Comparison of ENCODE assay signal across 8 cellular contexts in genomic region chr18:80109676-80110078, GRCh38. TPM values are rescaled to one million over a fixed set of nuclear protein-coding genes. Genes with fewer than 3 reads are reported as not detected.
DNase-seq lines count a peak whose midpoint lies in the region; ATAC-seq and TF ChIP-seq lines count a peak whose summit lies in the region.

No MANE protein-coding gene starts in this region.

- H3K4me2 ChIP-seq in IMR-90 (ENCODE audit: low read depth, low read length): peak overlapping the region; percentile 80

- H3K79me1 ChIP-seq in IMR-90 (ENCODE audit: low read depth in 1 of 2, low read length in 2 of 2): peaks cover 24 to 38% of the 10 kb centered on the region in 2 experiments

- peak overlapping the region; percentile 77; the same call in 1 of the 2 replicates for H3K23ac ChIP-seq in IMR-90 (ENCODE audit: low read depth, low read length)

- H3K27me3 ChIP-seq in IMR-90 (ENCODE audit: control insufficient read depth, insufficient read depth, low read length) (no peaks in the 10 kb centered on the region), WERI-Rb-1 (ENCODE audit: insufficient read depth, low read depth, severe bottlenecking) (no peaks in the 10 kb centered on the region), muscle layer of duodenum (ENCODE audit: low read depth, low read length) (no peaks in the 10 kb centered on the region), uterus (no peaks in the 10 kb centered on the region)

- DNase-seq in NCI-H2107 (lab: John Stamatoyannopoulos, UW) (peak; percentile 2), NCI-H2107 treated with DMSO at 0.1 percent for 48 hours (lab: John Stamatoyannopoulos, UW; ENCODE audit: unreplicated experiment) (no peak), IMR-90 (peak; percentile 31), WERI-Rb-1 (peak; percentile 60), erythroblast (lab: John Stamatoyannopoulos, UW) (peak; percentile 57 to 74), uterus (peak; percentile 32 to 33)

- 0 out of 2 replicates have a peak overlapping the region, but pooled peaks have one; percentile 69 for H3K18ac ChIP-seq in IMR-90 (ENCODE audit: low read depth, low read length)

- peaks cover 8% of the 10 kb centered on the region for H3K9me1 ChIP-seq in IMR-90 (ENCODE audit: insufficient read depth, low read length)

- CTCF ChIA-PET in IMR-90 (lab: Yijun Ruan, JAX): no interaction called here

- peak overlapping the region; percentile 35; the same call in 1 of the 2 replicates for H3K56ac ChIP-seq in IMR-90 (ENCODE audit: extremely low read depth, insufficient read depth, low read length)

- no TSS peak for BruUV-seq in IMR-90 (replicated peaks; lab: Mats Ljungman, UMichigan)

- no peak overlapping the region for H2BK5ac ChIP-seq in IMR-90 (ENCODE audit: low read depth, low read length, poor library complexity, severe bottlenecking)

- H3K4me3 ChIP-seq in IMR-90 (ENCODE audit: insufficient read depth, low read depth, low read length) (peak overlapping the region; percentile 100), WERI-Rb-1 (ENCODE audit: low read depth, low read length) (peak overlapping the region; percentile 79), muscle layer of duodenum (ENCODE audit: low read depth in 1 of 2, low read length in 2 of 2) (peak overlapping the region; percentile 62 to 73), uterus (peak overlapping the region; percentile 50 to 67)

- no peak overlapping the region; the same call in 1 of the 2 replicates for H4K91ac ChIP-seq in IMR-90 (ENCODE audit: insufficient read depth, low read depth, low read length)

- TF ChIP-seq RAD21 in IMR-90 (IDR thresholded peaks at IDR 0.05; ENCODE audit: low read length): no peak

- H3K4ac ChIP-seq in IMR-90 (ENCODE audit: low read depth, low read length): peak overlapping the region; percentile 54; the same call in 1 of the 2 replicates

- no peak for TF ChIP-seq CTCF in IMR-90 (conservative IDR thresholded peaks at IDR 0.05; ENCODE audit: low read depth, low read length)
- TF ChIP-seq CTCF in WERI-Rb-1 (IDR thresholded peaks at IDR 0.05; ENCODE audit: low read depth, low read length): no peak
- no peak for TF ChIP-seq CTCF in uterus (IDR thresholded peaks at IDR 0.05)

- dilution Hi-C loops in IMR-90 (cut with HindIII; ENCODE audit: low sequenced_read_pairs, unreplicated experiment): no loop called here

- peaks cover 4% of the 10 kb centered on the region; the same call in 1 of the 2 replicates for H3K4me1 ChIP-seq in IMR-90 (ENCODE audit: control insufficient read depth, insufficient read depth, low read length)
- H3K4me1 ChIP-seq in muscle layer of duodenum (ENCODE audit: control insufficient read depth in 1 of 2, insufficient read depth in 2 of 2, low read length in 2 of 2): peaks cover 6 to 8% of the 10 kb centered on the region in 2 donors
- H3K4me1 ChIP-seq in uterus: peaks cover 0 to 4% of the 10 kb centered on the region in 2 donors

- no peak overlapping the region for H2BK120ac ChIP-seq in IMR-90 (ENCODE audit: low read depth, low read length)

- H2AK9ac ChIP-seq in IMR-90 (replicated peaks; ENCODE audit: low read depth, low read length, poor library complexity): peak overlapping the region; percentile 38

- peak overlapping the region; percentile 54; the same call in 1 of the 2 replicates for H3K27ac ChIP-seq in IMR-90 (ENCODE audit: insufficient read depth, low read length)
- peak overlapping the region; percentile 41 for H3K27ac ChIP-seq in WERI-Rb-1
- H3K27ac ChIP-seq in muscle layer of duodenum (ENCODE audit: low read length): no peak overlapping the region
- H3K27ac ChIP-seq in uterus: peak overlapping the region; percentile 86 to 87

- H3K9me3 ChIP-seq in IMR-90 (ENCODE audit: control insufficient read depth, insufficient read depth, low read length) (no peaks in the 10 kb centered on the region), WERI-Rb-1 (ENCODE audit: severe bottlenecking) (no peaks in the 10 kb centered on the region), muscle layer of duodenum (ENCODE audit: control insufficient read depth in 1 of 2, low read length in 2 of 2) (no peaks in the 10 kb centered on the region), uterus (no peaks in the 10 kb centered on the region)

- no peak overlapping the region for H2BK15ac ChIP-seq in IMR-90 (ENCODE audit: low read depth, low read length)

- no peaks in the 10 kb centered on the region for H3K36me3 ChIP-seq in IMR-90 (ENCODE audit: control insufficient read depth, insufficient read depth, low read length)
- peaks cover 23% of the 10 kb centered on the region for H3K36me3 ChIP-seq in WERI-Rb-1
- no peaks in the 10 kb centered on the region for H3K36me3 ChIP-seq in muscle layer of duodenum (ENCODE audit: control insufficient read depth in 1 of 2, insufficient read depth in 2 of 2, low read length in 2 of 2)
- H3K36me3 ChIP-seq in uterus: no peaks in the 10 kb centered on the region

- intact Hi-C loops in IMR-90 (cut with micrococcal nuclease): loop anchor here (1.0 kb wide), 1 partner anchor 138 kb away; the partner anchor contains the start of gene PARD6G
- intact Hi-C loops in uterus (cut with DNase I; ENCODE audit: low total_unique reads): no loop called here

- peak; percentile 14 for ATAC-seq in GM21423 (IDR thresholded peaks at IDR 0.05; ENCODE audit: unreplicated experiment)
- ATAC-seq in IMR-90 (ENCODE audit: low read depth): peak; percentile 60

- peak overlapping the region in 1 of 2 experiments; percentile 40; a peak in 1 of 4 replicates for H4K8ac ChIP-seq in IMR-90 (ENCODE audit: low read depth in 2 of 2, low read length in 2 of 2)

- TF ChIP-seq POLR2A in IMR-90 (IDR thresholded peaks at IDR 0.05; ENCODE audit: low read depth, low read length) (no peak), erythroblast (IDR thresholded peaks at IDR 0.05; ENCODE audit: low read length) (no peak), uterus (IDR thresholded peaks at IDR 0.05) (no peak)

- in situ Hi-C loops in IMR-90 (cut with MboI; ENCODE audit: low sequenced_read_pairs): no loop called here

- H2AK5ac ChIP-seq in IMR-90 (ENCODE audit: low read depth, low read length): no peak overlapping the region

- whole genome bisulfite sequencing in IMR-90 (ENCODE audit: extremely low coverage in 2 of 2, insufficient read length in 1 of 2), 2 experiments: no CpG with 5 or more reads among the region's 34 CpGs

- no peak overlapping the region for H4K5ac ChIP-seq in IMR-90 (ENCODE audit: low read depth, low read length)

- H2AFZ ChIP-seq in IMR-90 (replicated peaks; ENCODE audit: low read length, poor library complexity): peak overlapping the region; percentile 95

- peak overlapping the region; percentile 70; the same call in 1 of the 2 replicates for H3K14ac ChIP-seq in IMR-90 (replicated peaks; ENCODE audit: low read depth, low read length)

- peaks cover 37% of the 10 kb centered on the region for H4K20me1 ChIP-seq in IMR-90 (ENCODE audit: insufficient read depth, low read length)

- POLR2A ChIA-PET in IMR-90 (lab: Charles Lee; ENCODE audit: unreplicated experiment): interaction anchor here (0.5 kb wide), 2 partner anchors 75 to 454 kb away, joined by 3 read pairs; no protein-coding TSS in a partner anchor

- peak overlapping the region; percentile 85 for H3K9ac ChIP-seq in IMR-90 (ENCODE audit: low read depth, low read length)

- no peak overlapping the region for H2BK20ac ChIP-seq in IMR-90 (ENCODE audit: low read depth, low read length)

TF ChIP-seq in IMR-90, 13 proteins besides CTCF, POLR2A, EP300 and RAD21:
- TF ChIP-seq MAFK (IDR thresholded peaks at IDR 0.05; ENCODE audit: low read depth, low read length): no peak
- no peak for TF ChIP-seq CHD1 (IDR thresholded peaks at IDR 0.05; ENCODE audit: low read depth, low read length)
- no peak for TF ChIP-seq MXI1 (IDR thresholded peaks at IDR 0.05; ENCODE audit: borderline replicate concordance, low read depth, low read length)
- peak; percentile 88; the same call in 1 of the 2 replicates for TF ChIP-seq MAZ (IDR thresholded peaks at IDR 0.05; ENCODE audit: borderline replicate concordance, low read depth, low read length)
- no peak for TF ChIP-seq ELK1 (IDR thresholded peaks at IDR 0.05; ENCODE audit: borderline replicate concordance, low read depth, low read length)
- no peak for TF ChIP-seq CEBPB (IDR thresholded peaks at IDR 0.05; ENCODE audit: low read depth, low read length)
- TF ChIP-seq RFX5 (IDR thresholded peaks at IDR 0.05; ENCODE audit: low read depth, low read length): no peak
- peak; percentile 86 for TF ChIP-seq USF2 (IDR thresholded peaks at IDR 0.05; ENCODE audit: low read depth, low read length)

RNA-seq across cellular contexts. Expression of gene ADNP2, which starts 0.6 kb away (rescaled TPM):
- total RNA-seq in IMR-90 (2012; rRNA removed) (13.9 and 18.3 TPM in 2 replicates), uterus (10 to 100 TPM in 2 of 4 donors, 1 to 10 TPM in 2; 6.2 to 24.0 (median 14.7) TPM)
- polyA plus RNA-seq in IMR-90 (2012; rRNA removed): 5.5 and 5.6 TPM in 2 replicates
- 3.1 and 3.7 TPM in 2 replicates for polyA plus RNA-seq in IMR-90 (2012; cell fraction: cytosol; rRNA removed)
- 8.1 and 9.2 TPM in 2 replicates for polyA plus RNA-seq in IMR-90 (2012; cell fraction: nucleus; rRNA removed; ENCODE audit: low replicate concordance)
